Comparison of ENCODE assay signal across 9 cellular contexts in the genomic region with DNA sequence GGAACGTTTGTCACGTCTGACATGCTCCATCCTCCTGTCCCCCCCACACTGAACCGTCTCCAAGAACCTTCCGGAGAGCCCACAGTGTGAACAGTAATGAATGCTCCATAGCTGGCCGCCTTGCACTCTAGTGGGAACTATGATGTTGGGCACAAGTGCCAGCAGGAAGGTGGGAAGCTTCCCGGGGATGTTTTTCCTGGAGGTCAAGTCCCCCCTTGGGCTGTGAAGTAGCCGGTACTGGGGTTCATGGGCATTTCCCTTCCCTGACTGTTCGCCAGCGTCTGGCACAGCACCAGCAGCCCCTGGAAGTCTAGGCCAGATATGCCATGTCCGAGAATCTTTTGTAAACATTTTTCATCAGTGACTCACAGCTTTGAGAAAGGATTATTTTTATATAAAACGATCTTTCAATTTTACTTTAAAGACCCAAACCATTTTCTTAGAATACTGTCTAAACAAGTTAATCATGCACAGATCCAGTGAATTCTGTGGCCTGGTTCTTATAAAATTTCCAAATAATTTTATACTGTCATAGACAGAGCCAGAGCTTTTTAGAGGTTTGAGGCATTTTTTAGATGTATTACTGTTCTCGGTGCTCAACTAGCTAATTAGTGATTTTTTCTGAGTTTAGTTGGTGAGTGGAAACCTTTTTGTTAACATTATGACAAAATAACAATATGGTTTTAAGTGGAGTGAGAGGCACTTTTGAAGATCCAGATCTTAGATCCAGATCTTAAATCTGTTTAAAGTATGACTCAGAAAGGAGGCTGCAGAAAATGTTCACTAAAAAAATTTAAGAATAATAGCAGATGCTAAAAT. TPM values are rescaled to one million over a fixed set of nuclear protein-coding genes. Genes with fewer than 3 reads are reported as not detected.
DNase-seq lines count a peak whose midpoint lies in the region; ATAC-seq, FAIRE-seq and TF ChIP-seq lines count a peak whose summit lies in the region.
"Had no signal": no experiment of that assay in that cellular context is flagged by ENCODE, and none has a peak within 500 bp of the region (broad histone marks: within the 10 kb centered on the region; RNA-seq: fewer than 3 reads in every experiment).

No MANE protein-coding gene starts in this region.

- H3K9me3 ChIP-seq in MG63 (no peaks in the 10 kb centered on the region), lung (ENCODE audit: control insufficient read depth in 2 of 2, insufficient read depth in 1 of 2, low read length in 1 of 2) (no peaks in the 10 kb centered on the region), tibial nerve (no peaks in the 10 kb centered on the region)

- H3K27me3 ChIP-seq in MG63 (no peaks in the 10 kb centered on the region), lung (ENCODE audit: control insufficient read depth, insufficient read depth) (no peaks in the 10 kb centered on the region), tibial nerve (no peaks in the 10 kb centered on the region)

- H3K27ac ChIP-seq in lung (ENCODE audit: low read depth in 1 of 2, low read length in 1 of 2) = peak overlapping the region; percentile 71 to 89
- peak overlapping the region; percentile 71 to 98 (median 88) for H3K27ac ChIP-seq in tibial nerve

- TF ChIP-seq CTCF in lung (IDR thresholded peaks at IDR 0.05; ENCODE audit: control extremely low read depth, extremely low read depth) (no peak), tibial nerve (IDR thresholded peaks at IDR 0.05) (no peak)

- WGBS in lung, 2 donors = 29 to 69% methylated on average over 12 of the region's 12 CpGs
- 9 to 16% methylated on average over 12 of the region's 12 CpGs for WGBS in tibial nerve, 2 donors

- TF ChIP-seq EP300 in tibial nerve (IDR thresholded peaks at IDR 0.05) = peak in 1 of 2 donors; percentile 43

- TF ChIP-seq POLR2A in tibial nerve (IDR thresholded peaks at IDR 0.05) (no peak), GM12892 (IDR thresholded peaks at IDR 0.05; ENCODE audit: low read depth, low read length) (no peak)

- H3K4me3 ChIP-seq in MG63 (peak overlapping the region; percentile 22), lung (no peak overlapping the region), tibial nerve (peak overlapping the region in 3 of 4 donors; percentile 4 to 31 (median 24))

- H3K4me1 ChIP-seq in lung (ENCODE audit: control insufficient read depth in 2 of 2, insufficient read depth in 2 of 2, low read length in 2 of 2) (peaks cover 11 to 21% of the 10 kb centered on the region in 2 donors), tibial nerve (peaks cover 0 to 85% (median 44%) of the 10 kb centered on the region in 4 donors)

- FAIRE-seq in GM12892 (lab: Jason Lieb, UNC) = no peak

- peak; percentile 91 for DNase-seq in MG63
- peak; percentile 48 for DNase-seq in dedifferentiated amniotic fluid mesenchymal stem cell (ENCODE audit: extremely low spot score)
- no peak for DNase-seq in lung (ENCODE audit: low spot score)
- DNase-seq in tibial nerve (ENCODE audit: low spot score in 2 of 2) = no peak
- no peak for DNase-seq in NCI-H510A (lab: John Stamatoyannopoulos, UW)
- no peak for DNase-seq in GM12892 (ENCODE audit: insufficient read length)
- DNase-seq: NK-92 treated with Interleukin-12 subunit alpha and Interleukin-12 subunit beta, amount 100 ng/mL, for 24 hours had no signal

- H3K36me3 ChIP-seq in MG63 (peaks cover 14% of the 10 kb centered on the region), lung (ENCODE audit: control insufficient read depth in 2 of 2, insufficient read depth in 2 of 2, low read length in 2 of 2) (no peaks in the 10 kb centered on the region), tibial nerve (no peaks in the 10 kb centered on the region)

- ATAC-seq in lung (ENCODE audit: insufficient read depth, low FRiP score) (peak; percentile 12), HG02852 (IDR thresholded peaks at IDR 0.05; ENCODE audit: unreplicated experiment) (no peak), HG03354 (IDR thresholded peaks at IDR 0.05; ENCODE audit: poor library complexity, severe bottlenecking, unreplicated experiment) (no peak)

RNA-seq across cellular contexts. Expression of a gene that starts 11.6 kb away (rescaled TPM):
- 24.2 and 24.7 TPM in 2 replicates for total RNA-seq in MG63 (2014; rRNA removed; shearing (Covaris generic); ENCODE audit: low replicate concordance)
- total RNA-seq in lung (10 to 100 TPM; 47.1 to 60.0 TPM), tibial nerve (100 to 1,000 TPM in 1 of 4 donors, 10 to 100 TPM in 3; 58.0 to 105 (median 78.6) TPM)
- 10 to 100 TPM; 23.3 to 28.3 TPM for polyA plus RNA-seq in lung
- 14.7 TPM for polyA plus RNA-seq in GM12892 (2012; ENCODE audit: missing spikeins)

RNA-seq across cellular contexts. Expression of a gene that starts 49.9 kb away (rescaled TPM):
- total RNA-seq in MG63 (2014; rRNA removed; shearing (Covaris generic); ENCODE audit: low replicate concordance) = not detected in 2 replicates
- total RNA-seq in lung (not detected), tibial nerve (not detected)
- under 1 TPM; 0.13 to 0.16 TPM for polyA plus RNA-seq in lung
- 0.21 TPM for polyA plus RNA-seq in GM12892 (2012; ENCODE audit: missing spikeins)

Comparison
In these comparisons a context has a peak if more than half of its experiments do, and no peak if none do; other contexts are left out.
1. DNase-seq: peak in MG63 (single experiment) and dedifferentiated amniotic fluid mesenchymal stem cell (single experiment); none in lung (single experiment), tibial nerve (0 of 2), NCI-H510A (single experiment) and GM12892 (single experiment).